Comparison of ENCODE assay signal across 19 cellular contexts in the genomic region with DNA sequence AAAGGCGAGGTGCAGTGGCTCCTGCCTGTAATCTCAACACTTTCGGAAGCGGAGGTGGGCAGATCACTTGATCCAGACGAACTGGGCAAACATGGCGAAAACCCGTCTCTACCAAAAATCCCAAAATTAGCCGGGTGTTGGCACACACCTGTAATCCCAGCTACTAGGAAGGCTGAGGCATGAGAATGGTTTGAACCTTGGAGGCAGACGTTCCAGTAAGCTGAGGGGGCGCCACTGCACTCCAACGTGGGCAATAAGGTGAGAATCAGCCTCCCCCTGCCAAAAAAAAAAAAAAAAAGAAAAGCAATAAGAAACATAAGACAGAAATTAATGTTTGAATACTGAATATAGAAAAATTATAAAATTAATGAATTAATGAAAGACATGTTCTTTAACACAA.
"Had no signal": no experiment of that assay in that cellular context is flagged by ENCODE, and none has a peak within 500 bp of the region (broad histone marks: within the 10 kb centered on the region; RNA-seq: fewer than 3 reads in every experiment).

No MANE protein-coding gene starts in this region.

- H3K27ac ChIP-seq: body of pancreas, esophagus squamous epithelium, right lobe of liver, vagina had no signal

- H3K36me3 ChIP-seq: esophagus squamous epithelium, right lobe of liver, vagina had no signal

- H3K4me2 ChIP-seq: smooth muscle cell had no signal

- H3K4me1 ChIP-seq: body of pancreas, esophagus squamous epithelium, right lobe of liver, vagina had no signal

- H3K4me3 ChIP-seq: body of pancreas, esophagus squamous epithelium, mucosa of descending colon, right lobe of liver, smooth muscle cell, vagina had no signal

- H3K27me3 ChIP-seq: body of pancreas, esophagus squamous epithelium, right lobe of liver, vagina had no signal

- H3K9me3 ChIP-seq: body of pancreas, esophagus squamous epithelium, right lobe of liver, vagina had no signal

- DNase-seq: activated B cell treated with CpG ODN at 0.5 μM for 24 hours; activated CD4-positive, alpha-beta memory T cell treated with anti-CD3 and anti-CD28 coated beads, Interleukin-2, amount 10 ng/mL, durations not matched to agents 7 days and 5 days; activated CD4-positive, alpha-beta T cell treated with anti-CD3 and anti-CD28 coated beads for 4 hours; activated CD8-positive, alpha-beta memory T cell treated with anti-CD3 and anti-CD28 coated beads, Interleukin-2, amount 10 ng/mL, durations not matched to agents 7 days and 5 days; activated naive CD8-positive, alpha-beta T cell treated with anti-CD3 and anti-CD28 coated beads, Interleukin-2, amount 10 ng/mL, durations not matched to agents 7 days and 5 days; amygdala; body of pancreas; dermis blood vessel endothelial cell; effector memory CD4-positive, alpha-beta T cell; esophagus squamous epithelium; left ventricle myocardium superior; mucosa of descending colon; naive B cell; right lobe of liver; stimulated activated CD4-positive, alpha-beta T cell treated with anti-CD3 and anti-CD28 coated beads, Interleukin-4, amount 100 ng/mL, for 1 hour; stimulated activated naive CD8-positive, alpha-beta T cell treated with anti-CD3 and anti-CD28 coated beads, Interleukin-15, amount 100 ng/mL, for 72 hours; trophoblast cell had no signal
